ENCODE assay signal across 17 cellular contexts in the genomic region with DNA sequence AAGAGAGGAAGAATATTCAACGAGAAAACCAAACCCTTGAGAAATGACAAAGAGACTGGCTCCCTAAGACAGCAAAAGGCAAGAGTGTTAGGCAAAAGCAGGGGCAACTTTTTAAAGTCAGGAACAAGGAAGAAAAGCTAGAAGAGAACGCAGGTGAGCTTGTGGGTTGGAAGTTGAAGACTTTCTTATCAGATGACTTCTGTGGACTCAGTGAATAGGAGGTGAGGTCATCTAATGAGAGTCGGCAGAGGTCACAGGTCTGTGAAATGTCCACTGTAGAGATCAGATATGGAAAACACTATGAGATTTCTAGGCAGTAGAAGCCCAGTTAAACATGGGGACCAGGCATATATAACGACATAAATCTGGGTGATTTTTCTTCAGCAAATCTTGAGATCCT. TPM values are rescaled to one million over a fixed set of nuclear protein-coding genes. Genes with fewer than 3 reads are reported as not detected.
DNase-seq lines count a peak whose midpoint lies in the region; ATAC-seq, FAIRE-seq and TF ChIP-seq lines count a peak whose summit lies in the region.
"Had no signal": no experiment of that assay in that cellular context is flagged by ENCODE, and none has a peak within 500 bp of the region (broad histone marks: within the 10 kb centered on the region; RNA-seq: fewer than 3 reads in every experiment).

No MANE protein-coding gene starts in this region.

- ATAC-seq in GM12878 (no peak), HG02678 (IDR thresholded peaks at IDR 0.05; ENCODE audit: unreplicated experiment) (no peak)
- ATAC-seq: HCT116 had no signal

- TF ChIP-seq POLR2A in GM12878 (IDR thresholded peaks at IDR 0.05; ENCODE audit: low read depth, low read length): no peak

- no peak overlapping the region for H2BK5ac ChIP-seq in trophoblast cell (ENCODE audit: low read depth, low read length, poor library complexity)

- DNase-seq in HuH-7.5 (ENCODE audit: low spot score) (peak; percentile 15), GM12878 (ENCODE audit: low read depth, low spot score) (no peak), trophoblast cell (peak; percentile 16 to 56), NCI-H1436 (lab: John Stamatoyannopoulos, UW) (no peak)
- DNase-seq in effector memory CD4-positive, alpha-beta T cell: no peak
- DNase-seq: C1 segment of cervical spinal cord; Calu3; CD4-positive, alpha-beta memory T cell; COR-L47; DMS53; DMS79 treated with DMSO at 0.1 percent for 48 hours; GF-D8; GM23248; H9 had no signal

- SMC1A ChIA-PET in GM12878 (lab: Charles Lee; ENCODE audit: uncharacterized antibody, unreplicated experiment): no interaction called here

- 0 out of 2 replicates have a peak overlapping the region, but pooled peaks have one; percentile 16 for H2AFZ ChIP-seq in GM12878 (ENCODE audit: control insufficient read depth, low read depth, low read length)
- no peak overlapping the region for H2AFZ ChIP-seq in trophoblast cell (ENCODE audit: insufficient read depth, low read length, poor library complexity)
- H2AFZ ChIP-seq: GM23248 had no signal

- no peak for FAIRE-seq in GM12878 (lab: Jason Lieb, UNC)
- FAIRE-seq: GM12892 had no signal

- H2BK12ac ChIP-seq in trophoblast cell (ENCODE audit: low read length): no peak overlapping the region

- H3K79me2 ChIP-seq in GM12878 (ENCODE audit: control insufficient read depth, insufficient read depth, low read length): no peaks in the 10 kb centered on the region
- H3K79me2 ChIP-seq in trophoblast cell (ENCODE audit: control insufficient read depth, insufficient read depth, low read length, poor library complexity): no peaks in the 10 kb centered on the region

- no peak overlapping the region for H3K4me3 ChIP-seq in GM12878
- H3K4me3 ChIP-seq in trophoblast cell (ENCODE audit: low read depth, low read length): no peak overlapping the region
- no peak overlapping the region for H3K4me3 ChIP-seq in effector memory CD4-positive, alpha-beta T cell (ENCODE audit: insufficient read depth, low read depth, low read length, poor library complexity, severe bottlenecking)
- H3K4me3 ChIP-seq: GM23248 had no signal

- no peaks in the 10 kb centered on the region; the same call in 1 of the 2 replicates for H3K4me1 ChIP-seq in GM12878 (ENCODE audit: control insufficient read depth, insufficient read depth, low read length)
- H3K4me1 ChIP-seq in trophoblast cell (ENCODE audit: control insufficient read depth in 1 of 2, insufficient read depth in 2 of 2, low read length in 2 of 2): peaks cover 2 to 11% of the 10 kb centered on the region in 2 experiments
- H3K4me1 ChIP-seq in effector memory CD4-positive, alpha-beta T cell (ENCODE audit: control insufficient read depth, insufficient read depth, low read length, poor library complexity, severe bottlenecking): no peaks in the 10 kb centered on the region

- H3K23ac ChIP-seq in trophoblast cell (ENCODE audit: low read length): no peak overlapping the region

- POLR2A ChIA-PET in GM12878 (lab: Charles Lee): interaction anchor here (0.6 kb wide), 1 partner anchor 346 kb away, joined by 5 read pairs; no protein-coding TSS in a partner anchor

- H3K36me3 ChIP-seq in GM12878 (ENCODE audit: control insufficient read depth in 2 of 2, insufficient read depth in 2 of 2, low read length in 1 of 2) (no peaks in the 10 kb centered on the region), trophoblast cell (ENCODE audit: control insufficient read depth in 1 of 2, insufficient read depth in 2 of 2, low read length in 2 of 2) (no peaks in the 10 kb centered on the region)
- H3K36me3 ChIP-seq in effector memory CD4-positive, alpha-beta T cell (ENCODE audit: control insufficient read depth, insufficient read depth, low read length): no peaks in the 10 kb centered on the region

- no peak for TF ChIP-seq RAD21 in GM12878 (IDR thresholded peaks at IDR 0.05; ENCODE audit: insufficient read depth, low read depth, low read length)

- H4K91ac ChIP-seq in trophoblast cell (ENCODE audit: low read depth, low read length): no peak overlapping the region

- H3K4me2 ChIP-seq in GM12878 (ENCODE audit: control insufficient read depth, insufficient read depth) (no peak overlapping the region), trophoblast cell (ENCODE audit: low read length) (no peak overlapping the region)

- H2BK120ac ChIP-seq in trophoblast cell (ENCODE audit: insufficient read depth, low read length, poor library complexity): no peak overlapping the region

- H3K9ac ChIP-seq in GM12878 (ENCODE audit: control insufficient read depth, insufficient read depth, low read length): no peak overlapping the region
- no peak overlapping the region for H3K9ac ChIP-seq in trophoblast cell (ENCODE audit: low read length)
- H3K9ac ChIP-seq: GM23248 had no signal

- no peaks in the 10 kb centered on the region for H3K27me3 ChIP-seq in GM12878 (replicated peaks in 1 of 2; ENCODE audit: control insufficient read depth in 2 of 2, insufficient read depth in 2 of 2, low read length in 1 of 2)
- no peaks in the 10 kb centered on the region for H3K27me3 ChIP-seq in trophoblast cell (ENCODE audit: insufficient read depth, low read length)
- H3K27me3 ChIP-seq in effector memory CD4-positive, alpha-beta T cell (replicated peaks; ENCODE audit: control insufficient read depth, insufficient read depth, low read length, poor library complexity, severe bottlenecking): no peaks in the 10 kb centered on the region

- H4K12ac ChIP-seq in trophoblast cell (ENCODE audit: low read depth, low read length): no peak overlapping the region

- H3K9me3 ChIP-seq in GM12878 (replicated peaks; ENCODE audit: control insufficient read depth, insufficient read depth, low read length) (no peaks in the 10 kb centered on the region), trophoblast cell (ENCODE audit: insufficient read depth, low read depth, low read length) (no peaks in the 10 kb centered on the region)
- H3K9me3 ChIP-seq in effector memory CD4-positive, alpha-beta T cell (ENCODE audit: control insufficient read depth, low read length): no peaks in the 10 kb centered on the region

- H3K27ac ChIP-seq in GM12878 (ENCODE audit: control insufficient read depth, insufficient read depth) (no peak overlapping the region), trophoblast cell (ENCODE audit: low read depth, low read length) (no peak overlapping the region)
- H3K27ac ChIP-seq in effector memory CD4-positive, alpha-beta T cell (ENCODE audit: insufficient read depth, low read length, poor library complexity, severe bottlenecking): no peak overlapping the region
- H3K27ac ChIP-seq: GM23248 had no signal

- H4K8ac ChIP-seq in trophoblast cell (ENCODE audit: low read depth, low read length): no peak overlapping the region

- intact Hi-C loops in GM12878 (cut with micrococcal nuclease; ENCODE audit: unreplicated experiment): no loop called here

- 62% methylated on average over 4 of the region's 4 CpGs for WGBS in GM12878 (ENCODE audit: insufficient coverage, insufficient replicate concordance, low lambda C conversion rate, missing lambda C conversion rate)
- no CpG with 5 or more reads among the region's 4 CpGs for WGBS in trophoblast cell (ENCODE audit: extremely low coverage, insufficient coverage, insufficient read length)

- TF ChIP-seq EP300 in GM12878 (IDR thresholded peaks at IDR 0.05; ENCODE audit: borderline replicate concordance in 1 of 2, control insufficient read depth in 1 of 2, low read depth in 2 of 2, low read length in 2 of 2): no peak

- RAD21 ChIA-PET in GM12878 (lab: Charles Lee; ENCODE audit: unreplicated experiment): no interaction called here

- no peaks in the 10 kb centered on the region for H3K79me1 ChIP-seq in trophoblast cell (ENCODE audit: low read length)

- H3K4ac ChIP-seq in trophoblast cell (ENCODE audit: low read depth, low read length): no peak overlapping the region

- CTCF ChIA-PET in GM12878 (lab: Yijun Ruan, JAX): no interaction called here

- BruUV-seq in GM12878 (replicated peaks; lab: Mats Ljungman, UMichigan): no TSS peak

- no peak overlapping the region for H2AK5ac ChIP-seq in trophoblast cell (ENCODE audit: low read length)

- H3K14ac ChIP-seq in trophoblast cell (ENCODE audit: low read length): no peak overlapping the region

- no peak overlapping the region for H3K18ac ChIP-seq in trophoblast cell (ENCODE audit: low read length)

- H4K20me1 ChIP-seq in GM12878 (ENCODE audit: control insufficient read depth, insufficient read depth): no peaks in the 10 kb centered on the region

- no peak for TF ChIP-seq CTCF in GM12878 (IDR thresholded peaks at IDR 0.05 in 2 of 3, conservative IDR thresholded peaks at IDR 0.05 in 1 of 3; ENCODE audit: control insufficient read depth in 2 of 3, extremely low read depth in 1 of 3, insufficient read depth in 1 of 3, low read depth in 3 of 3, low read length in 3 of 3)

- in situ Hi-C loops in GM12878 (cut with MboI): no loop called here

TF ChIP-seq in GM12878, 131 proteins besides CTCF, POLR2A, EP300 and RAD21 (continues in another document):
- TF ChIP-seq, protein P1, sequence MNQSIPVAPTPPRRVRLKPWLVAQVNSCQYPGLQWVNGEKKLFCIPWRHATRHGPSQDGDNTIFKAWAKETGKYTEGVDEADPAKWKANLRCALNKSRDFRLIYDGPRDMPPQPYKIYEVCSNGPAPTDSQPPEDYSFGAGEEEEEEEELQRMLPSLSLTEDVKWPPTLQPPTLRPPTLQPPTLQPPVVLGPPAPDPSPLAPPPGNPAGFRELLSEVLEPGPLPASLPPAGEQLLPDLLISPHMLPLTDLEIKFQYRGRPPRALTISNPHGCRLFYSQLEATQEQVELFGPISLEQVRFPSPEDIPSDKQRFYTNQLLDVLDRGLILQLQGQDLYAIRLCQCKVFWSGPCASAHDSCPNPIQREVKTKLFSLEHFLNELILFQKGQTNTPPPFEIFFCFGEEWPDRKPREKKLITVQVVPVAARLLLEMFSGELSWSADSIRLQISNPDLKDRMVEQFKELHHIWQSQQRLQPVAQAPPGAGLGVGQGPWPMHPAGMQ (IDR thresholded peaks at IDR 0.05; ENCODE audit: borderline replicate concordance): no peak

RNA-seq across cellular contexts. Expression of a gene that starts 27.2 kb away (rescaled TPM):
- 150 and 178 TPM in 2 replicates for total RNA-seq in GM12878 (2013; cell fraction: nucleolus; rRNA removed)
- 44.8 and 55.4 TPM in 2 replicates for total RNA-seq in GM12878 (2014; rRNA removed)
- total RNA-seq in GM12878 (2014; rRNA removed; fragmentation: Illumina TruSeq; extraction: Trizol): 51.6 and 52.1 TPM in 2 replicates
- total RNA-seq in GM12878 (2021): 73.6 and 74.3 TPM in 2 replicates
- 34.0 TPM for polyA plus RNA-seq in GM12878 (2011; ENCODE audit: low read depth)
- 29.8 and 31.3 TPM in 2 replicates for polyA plus RNA-seq in GM12878 (2011; rRNA removed)
- polyA plus RNA-seq in GM12878 (2011; cell fraction: cytosol; rRNA removed): 13.9 and 16.5 TPM in 2 replicates
- polyA plus RNA-seq in GM12878 (2011; cell fraction: nucleus; rRNA removed): 56.3 and 56.8 TPM in 2 replicates
- 54.7 and 56.7 TPM in 2 replicates for polyA plus RNA-seq in GM12878 (2012)
- 65.1 and 67.4 TPM in 2 replicates for polyA plus RNA-seq in GM12878 (2014; fragmentation: Illumina TruSeq; extraction: Trizol)
- 10 to 100 TPM; 13.9 to 15.9 TPM for polyA plus RNA-seq in GM12878 (2014; fragmentation: Nextera tagmentation; extraction: Ambion mirVana)
- 35.3 and 39.5 TPM in 2 replicates for polyA plus RNA-seq in GM12878 (2014; rRNA removed)
- polyA plus RNA-seq in GM12878 (2016; fragmentation: Nextera tagmentation; extraction: Ambion mirVana): 10 to 100 TPM; 53.5 to 63.5 TPM
- 49.2 and 55.0 TPM in 2 replicates for polyA minus RNA-seq in GM12878 (2011; rRNA and poly(A)+ RNA removed)
- 11.8 and 14.1 TPM in 2 replicates for polyA minus RNA-seq in GM12878 (2011; cell fraction: cytosol; rRNA and poly(A)+ RNA removed)
- 87.8 and 130 TPM in 2 replicates for polyA minus RNA-seq in GM12878 (2011; cell fraction: nucleus; rRNA and poly(A)+ RNA removed)
- 0.75 and 0.96 TPM in 2 replicates for polyA plus RNA-seq in trophoblast cell (2013)

Comparison
In these comparisons a context has a peak if more than half of its experiments do, and no peak if none do; other contexts are left out.
1. DNase-seq: peak in HuH-7.5 (single experiment) and trophoblast cell (2 of 2); none in GM12878 (single experiment), NCI-H1436 (single experiment) and effector memory CD4-positive, alpha-beta T cell (0 of 3).